Comparison of ENCODE assay signal across 8 cellular contexts in the genomic region with DNA sequence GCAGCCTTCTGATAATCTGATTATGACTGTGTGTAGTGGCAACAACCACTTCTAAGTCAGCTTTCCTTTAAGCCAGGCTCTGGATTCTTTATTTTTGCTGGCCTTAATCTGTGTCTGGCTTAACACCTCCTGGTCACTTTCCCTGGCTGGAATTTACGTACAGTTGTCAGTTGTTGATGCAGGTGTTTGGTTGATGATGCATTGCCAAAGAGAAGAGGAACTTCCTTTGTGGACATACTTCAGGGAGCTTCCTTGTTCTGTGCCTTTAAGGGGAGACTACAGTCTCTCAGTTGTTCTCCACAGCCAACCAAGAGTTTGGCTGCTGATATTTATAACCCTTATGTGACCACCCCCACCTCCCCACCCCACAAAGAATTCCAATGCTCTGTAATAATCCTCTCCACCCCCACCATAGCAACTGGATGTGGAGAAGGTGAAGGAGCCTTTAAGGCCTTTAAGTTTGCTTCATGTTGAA.
DNase-seq lines count a peak whose midpoint lies in the region; ATAC-seq, FAIRE-seq and TF ChIP-seq lines count a peak whose summit lies in the region.

No MANE protein-coding gene starts in this region.

- ATAC-seq in PC-3 (peak; percentile 6), pancreas (peak; percentile 54 to 67 (median 58))
- ATAC-seq in activated T-cell treated with anti-CD3 and anti-CD28 coated beads, Interleukin-2, amount 50 U/mL, for 72 hours (replicated peaks in 1 of 2), result no peak

- H3K36me3 ChIP-seq in PC-3 (ENCODE audit: low read depth, low read length) (no peaks in the 10 kb centered on the region), pancreas (no peaks in the 10 kb centered on the region)

- no peak overlapping the region for H2AFZ ChIP-seq in PC-3 (ENCODE audit: low read length)

- peaks cover 86% of the 10 kb centered on the region for H3K4me1 Mint-ChIP-seq in activated T-cell treated with anti-CD3 and anti-CD28 coated beads, Interleukin-2, amount 50 U/mL, for 72 hours (ENCODE audit: low read depth)

- no peaks in the 10 kb centered on the region for H3K9me3 ChIP-seq in PC-3 (ENCODE audit: low read length)
- no peaks in the 10 kb centered on the region for H3K9me3 ChIP-seq in pancreas

- peak overlapping the region; percentile 1; the same call in 1 of the 2 replicates for H3K4me3 ChIP-seq in PC-3 (ENCODE audit: low read length)
- H3K4me3 ChIP-seq in pancreas, result no peak overlapping the region

- peaks cover 3 to 6% of the 10 kb centered on the region in 2 donors for H3K36me3 Mint-ChIP-seq in activated T-cell treated with anti-CD3 and anti-CD28 coated beads, Interleukin-2, amount 50 U/mL, for 72 hours (ENCODE audit: insufficient read depth in 2 of 2)

- no peak overlapping the region for H3K9ac ChIP-seq in PC-3 (ENCODE audit: low read length)

- H3K9me3 Mint-ChIP-seq in activated T-cell treated with anti-CD3 and anti-CD28 coated beads, Interleukin-2, amount 50 U/mL, for 72 hours, result no peaks in the 10 kb centered on the region

- peaks cover 55% of the 10 kb centered on the region for H3K79me2 ChIP-seq in PC-3 (ENCODE audit: low read length)

- H3F3A ChIP-seq in PC-3 (ENCODE audit: low read length, unreplicated experiment), result peaks cover 3% of the 10 kb centered on the region

- H3K4me1 ChIP-seq in PC-3 (ENCODE audit: insufficient read depth, low read length) (peaks cover 73% of the 10 kb centered on the region), pancreas (peaks cover 46 to 62% (median 58%) of the 10 kb centered on the region in 3 donors)

- H3K9me2 ChIP-seq in PC-3 (replicated peaks; ENCODE audit: low read length), result no peaks in the 10 kb centered on the region

- CTCF ChIA-PET in PC-3 (lab: Charles Lee) (interaction anchor here (0.6 to 1.5 kb wide), 2 partner anchors 16 to 330 kb away, joined by 3 to 19 read pairs; no protein-coding TSS in a partner anchor), GM10248 (lab: Yijun Ruan, JAX) (interaction anchor here (0.8 to 1.9 kb wide), 4 partner anchors 10 to 181 kb away, joined by 3 to 13 read pairs (median 5); partner anchors contain the start of gene PABPC4)

- DNase-seq in ELR (ENCODE audit: low read depth) (peak; percentile 86), PC-3 (peak; percentile 72), fibroblast of gingiva (ENCODE audit: low read depth) (peak; percentile 20), pancreas (peak in 2 of 6 donors; percentile 38 to 47), DMS 273 (lab: John Stamatoyannopoulos, UW; ENCODE audit: unreplicated experiment) (no peak), GM10248 (ENCODE audit: extremely low spot score) (no peak), NCI-H1417 treated with DMSO at 0.1 percent for 48 hours (lab: John Stamatoyannopoulos, UW) (no peak)
- no peak for DNase-seq in activated T-cell treated with anti-CD3 and anti-CD28 coated beads, Interleukin-2, amount 50 U/mL, for 72 hours

- no TSS peak for BruUV-seq in PC-3 (replicated peaks; lab: Mats Ljungman, UMichigan)

- POLR2A ChIA-PET in PC-3 (lab: Charles Lee; ENCODE audit: unreplicated experiment) (interaction anchor here (0.6 kb wide), 2 partner anchors 14 to 28 kb away, joined by 3 to 4 read pairs; no protein-coding TSS in a partner anchor), GM10248 (lab: Yijun Ruan, JAX) (no interaction called here)

- intact Hi-C loops in PC-3 (cut with micrococcal nuclease) (loop anchor here (5.0 to 10.0 kb wide), 2 partner anchors 128 to 201 kb away; no protein-coding TSS in a partner anchor), pancreas (cut with DNase I) (no loop called here)

- no peaks in the 10 kb centered on the region for H4K20me1 ChIP-seq in PC-3 (ENCODE audit: low read length)

- WGBS in pancreas, 2 donors, result 0 to 2% methylated on average over 1 of the region's 1 CpG

- no peak for FAIRE-seq in pancreas (lab: Jason Lieb, UNC)

- no peak overlapping the region for H3K27ac Mint-ChIP-seq in activated T-cell treated with anti-CD3 and anti-CD28 coated beads, Interleukin-2, amount 50 U/mL, for 72 hours

- H3K27ac ChIP-seq in PC-3 (ENCODE audit: low read length) (peak overlapping the region; percentile 55), pancreas (peak overlapping the region; percentile 52 to 86 (median 78))

- H3K27me3 ChIP-seq in PC-3 (ENCODE audit: low read length), result no peaks in the 10 kb centered on the region
- no peaks in the 10 kb centered on the region for H3K27me3 ChIP-seq in pancreas

- H3K4me2 ChIP-seq in PC-3 (ENCODE audit: low read length), result peak overlapping the region; percentile 59

- H3K4me3 Mint-ChIP-seq in activated T-cell treated with anti-CD3 and anti-CD28 coated beads, Interleukin-2, amount 50 U/mL, for 72 hours, result no peak overlapping the region

- TF ChIP-seq CTCF in PC-3 (conservative IDR thresholded peaks at IDR 0.05; ENCODE audit: low read depth, low read length), result no peak
- TF ChIP-seq CTCF in pancreas (IDR thresholded peaks at IDR 0.05), result no peak
- no peak for TF ChIP-seq CTCF in GM10248 (IDR thresholded peaks at IDR 0.05; ENCODE audit: control extremely low read depth, extremely low read depth, low read depth, missing control alignments)

- H3K27me3 Mint-ChIP-seq in activated T-cell treated with anti-CD3 and anti-CD28 coated beads, Interleukin-2, amount 50 U/mL, for 72 hours (ENCODE audit: low read depth), result no peaks in the 10 kb centered on the region

Comparison
In these comparisons a context has a peak if more than half of its experiments do, and no peak if none do; other contexts are left out.
1. DNase-seq: peak in ELR (single experiment), PC-3 (single experiment) and fibroblast of gingiva (single experiment); none in DMS 273 (single experiment), activated T-cell treated with anti-CD3 and anti-CD28 coated beads, Interleukin-2, amount 50 U/mL, for 72 hours (0 of 2), GM10248 (single experiment) and NCI-H1417 treated with DMSO at 0.1 percent for 48 hours (single experiment).
2. ATAC-seq: peak in PC-3 (single experiment) and pancreas (4 of 4); none in activated T-cell treated with anti-CD3 and anti-CD28 coated beads, Interleukin-2, amount 50 U/mL, for 72 hours (0 of 2).